In the genomic region with DNA sequence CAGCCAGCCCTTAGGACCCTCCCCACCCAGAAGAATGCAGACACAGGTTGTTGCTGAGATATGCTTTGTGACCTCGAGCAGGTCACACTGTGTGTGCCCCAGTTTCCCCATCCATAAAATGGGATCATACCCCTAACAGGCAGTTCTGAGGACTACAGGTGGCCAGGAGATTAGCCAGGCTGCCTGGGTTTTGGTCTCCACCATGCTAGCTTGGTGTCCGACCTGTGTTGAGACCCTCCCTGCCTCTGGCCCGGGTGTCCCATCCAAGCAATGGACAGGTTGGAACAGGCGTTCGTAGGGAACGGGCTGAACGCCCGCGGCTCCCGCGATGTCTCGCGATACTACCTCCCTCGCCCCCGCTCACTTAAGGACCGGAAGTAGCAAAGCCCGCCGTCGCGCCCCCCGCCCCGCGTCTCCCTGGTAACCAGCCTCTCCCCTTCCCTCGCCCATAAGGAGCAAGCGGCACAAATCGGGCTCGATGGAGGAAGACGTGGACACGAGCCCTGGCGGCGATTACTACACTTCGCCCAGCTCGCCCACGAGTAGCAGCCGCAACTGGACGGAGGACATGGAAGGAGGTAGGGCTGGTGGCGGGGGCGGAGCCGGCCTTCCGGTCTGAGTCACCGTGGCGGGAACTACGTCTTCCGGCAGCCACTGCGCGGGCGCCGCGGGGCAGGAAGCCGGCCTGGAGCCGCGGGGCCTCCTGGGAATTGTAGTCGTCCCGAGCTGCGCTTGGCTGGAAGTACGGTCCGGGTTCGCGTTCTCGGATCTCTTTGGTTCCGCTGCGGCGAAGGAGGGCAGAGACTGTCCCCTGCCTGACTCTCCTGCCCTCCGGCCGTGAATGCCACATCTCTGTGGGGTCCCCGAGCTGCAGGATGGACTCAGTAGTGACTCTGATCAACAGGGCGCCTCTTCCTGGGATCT, we compare ENCODE assay signal across 1 cellular context.
TF ChIP-seq lines count a peak whose summit lies in the region.

No MANE protein-coding gene starts in this region.

TF ChIP-seq in HepG2, 621 proteins besides CTCF, POLR2A, EP300 and RAD21 (continued from another document and continues in another):
- no peak; the same call in 1 of the 2 replicates for TF ChIP-seq ZBTB26 (CRISPR knock-in tag; IDR thresholded peaks at IDR 0.05; ENCODE audit: borderline replicate concordance)
- no peak for TF ChIP-seq ZSCAN20 (CRISPR knock-in tag; IDR thresholded peaks at IDR 0.05; ENCODE audit: borderline replicate concordance)
- TF ChIP-seq ZBTB7B (CRISPR knock-in tag; IDR thresholded peaks at IDR 0.05): no peak
- no peak for TF ChIP-seq ZNF580 (CRISPR knock-in tag; IDR thresholded peaks at IDR 0.05; ENCODE audit: borderline replicate concordance, low read depth)
- no peak for TF ChIP-seq IKZF4 (CRISPR knock-in tag; IDR thresholded peaks at IDR 0.05; ENCODE audit: borderline replicate concordance, low read depth, not compliant biosample characterization)
- no peak for TF ChIP-seq ZNF136 (CRISPR knock-in tag; IDR thresholded peaks at IDR 0.05; ENCODE audit: low read depth)
- no peak for TF ChIP-seq ZNF367 (CRISPR knock-in tag; IDR thresholded peaks at IDR 0.05; ENCODE audit: borderline replicate concordance)
- peak; percentile 100 for TF ChIP-seq THAP11 (CRISPR knock-in tag; IDR thresholded peaks at IDR 0.05)
- TF ChIP-seq BCL6 (CRISPR knock-in tag; IDR thresholded peaks at IDR 0.05): no peak
- no peak; the same call in 1 of the 2 replicates for TF ChIP-seq ZSCAN9 (CRISPR knock-in tag; IDR thresholded peaks at IDR 0.05; ENCODE audit: borderline replicate concordance)
- peak; percentile 79 for TF ChIP-seq GABPA (IDR thresholded peaks at IDR 0.05; ENCODE audit: low read depth, low read length)
- peak; percentile 91 for TF ChIP-seq GABPA (CRISPR knock-in tag; IDR thresholded peaks at IDR 0.05; ENCODE audit: low read depth)
- TF ChIP-seq GPBP1L1 (CRISPR knock-in tag; IDR thresholded peaks at IDR 0.05): no peak
- peak; percentile 66 for TF ChIP-seq JUNB (CRISPR knock-in tag; IDR thresholded peaks at IDR 0.05; ENCODE audit: borderline replicate concordance)
- TF ChIP-seq ELF4 (CRISPR knock-in tag; IDR thresholded peaks at IDR 0.05; ENCODE audit: borderline replicate concordance): no peak; the same call in 1 of the 2 replicates
- TF ChIP-seq, protein P1, sequence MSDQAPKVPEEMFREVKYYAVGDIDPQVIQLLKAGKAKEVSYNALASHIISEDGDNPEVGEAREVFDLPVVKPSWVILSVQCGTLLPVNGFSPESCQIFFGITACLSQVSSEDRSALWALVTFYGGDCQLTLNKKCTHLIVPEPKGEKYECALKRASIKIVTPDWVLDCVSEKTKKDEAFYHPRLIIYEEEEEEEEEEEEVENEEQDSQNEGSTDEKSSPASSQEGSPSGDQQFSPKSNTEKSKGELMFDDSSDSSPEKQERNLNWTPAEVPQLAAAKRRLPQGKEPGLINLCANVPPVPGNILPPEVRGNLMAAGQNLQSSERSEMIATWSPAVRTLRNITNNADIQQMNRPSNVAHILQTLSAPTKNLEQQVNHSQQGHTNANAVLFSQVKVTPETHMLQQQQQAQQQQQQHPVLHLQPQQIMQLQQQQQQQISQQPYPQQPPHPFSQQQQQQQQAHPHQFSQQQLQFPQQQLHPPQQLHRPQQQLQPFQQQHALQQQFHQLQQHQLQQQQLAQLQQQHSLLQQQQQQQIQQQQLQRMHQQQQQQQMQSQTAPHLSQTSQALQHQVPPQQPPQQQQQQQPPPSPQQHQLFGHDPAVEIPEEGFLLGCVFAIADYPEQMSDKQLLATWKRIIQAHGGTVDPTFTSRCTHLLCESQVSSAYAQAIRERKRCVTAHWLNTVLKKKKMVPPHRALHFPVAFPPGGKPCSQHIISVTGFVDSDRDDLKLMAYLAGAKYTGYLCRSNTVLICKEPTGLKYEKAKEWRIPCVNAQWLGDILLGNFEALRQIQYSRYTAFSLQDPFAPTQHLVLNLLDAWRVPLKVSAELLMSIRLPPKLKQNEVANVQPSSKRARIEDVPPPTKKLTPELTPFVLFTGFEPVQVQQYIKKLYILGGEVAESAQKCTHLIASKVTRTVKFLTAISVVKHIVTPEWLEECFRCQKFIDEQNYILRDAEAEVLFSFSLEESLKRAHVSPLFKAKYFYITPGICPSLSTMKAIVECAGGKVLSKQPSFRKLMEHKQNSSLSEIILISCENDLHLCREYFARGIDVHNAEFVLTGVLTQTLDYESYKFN (CRISPR knock-in tag; conservative IDR thresholded peaks at IDR 0.05): no peak
- TF ChIP-seq, protein P2, sequence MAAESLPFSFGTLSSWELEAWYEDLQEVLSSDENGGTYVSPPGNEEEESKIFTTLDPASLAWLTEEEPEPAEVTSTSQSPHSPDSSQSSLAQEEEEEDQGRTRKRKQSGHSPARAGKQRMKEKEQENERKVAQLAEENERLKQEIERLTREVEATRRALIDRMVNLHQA (CRISPR knock-in tag; IDR thresholded peaks at IDR 0.05): no peak
- no peak; the same call in 1 of the 2 replicates for TF ChIP-seq ZNF784 (CRISPR knock-in tag; IDR thresholded peaks at IDR 0.05; ENCODE audit: borderline replicate concordance)
- TF ChIP-seq CEBPZ (IDR thresholded peaks at IDR 0.05; ENCODE audit: low read length): no peak
- TF ChIP-seq, protein P3, sequence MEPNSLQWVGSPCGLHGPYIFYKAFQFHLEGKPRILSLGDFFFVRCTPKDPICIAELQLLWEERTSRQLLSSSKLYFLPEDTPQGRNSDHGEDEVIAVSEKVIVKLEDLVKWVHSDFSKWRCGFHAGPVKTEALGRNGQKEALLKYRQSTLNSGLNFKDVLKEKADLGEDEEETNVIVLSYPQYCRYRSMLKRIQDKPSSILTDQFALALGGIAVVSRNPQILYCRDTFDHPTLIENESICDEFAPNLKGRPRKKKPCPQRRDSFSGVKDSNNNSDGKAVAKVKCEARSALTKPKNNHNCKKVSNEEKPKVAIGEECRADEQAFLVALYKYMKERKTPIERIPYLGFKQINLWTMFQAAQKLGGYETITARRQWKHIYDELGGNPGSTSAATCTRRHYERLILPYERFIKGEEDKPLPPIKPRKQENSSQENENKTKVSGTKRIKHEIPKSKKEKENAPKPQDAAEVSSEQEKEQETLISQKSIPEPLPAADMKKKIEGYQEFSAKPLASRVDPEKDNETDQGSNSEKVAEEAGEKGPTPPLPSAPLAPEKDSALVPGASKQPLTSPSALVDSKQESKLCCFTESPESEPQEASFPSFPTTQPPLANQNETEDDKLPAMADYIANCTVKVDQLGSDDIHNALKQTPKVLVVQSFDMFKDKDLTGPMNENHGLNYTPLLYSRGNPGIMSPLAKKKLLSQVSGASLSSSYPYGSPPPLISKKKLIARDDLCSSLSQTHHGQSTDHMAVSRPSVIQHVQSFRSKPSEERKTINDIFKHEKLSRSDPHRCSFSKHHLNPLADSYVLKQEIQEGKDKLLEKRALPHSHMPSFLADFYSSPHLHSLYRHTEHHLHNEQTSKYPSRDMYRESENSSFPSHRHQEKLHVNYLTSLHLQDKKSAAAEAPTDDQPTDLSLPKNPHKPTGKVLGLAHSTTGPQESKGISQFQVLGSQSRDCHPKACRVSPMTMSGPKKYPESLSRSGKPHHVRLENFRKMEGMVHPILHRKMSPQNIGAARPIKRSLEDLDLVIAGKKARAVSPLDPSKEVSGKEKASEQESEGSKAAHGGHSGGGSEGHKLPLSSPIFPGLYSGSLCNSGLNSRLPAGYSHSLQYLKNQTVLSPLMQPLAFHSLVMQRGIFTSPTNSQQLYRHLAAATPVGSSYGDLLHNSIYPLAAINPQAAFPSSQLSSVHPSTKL (CRISPR knock-in tag; IDR thresholded peaks at IDR 0.05): no peak
- TF ChIP-seq ZBTB37 (CRISPR knock-in tag; IDR thresholded peaks at IDR 0.05): no peak
- no peak for TF ChIP-seq ZNF564 (CRISPR knock-in tag; IDR thresholded peaks at IDR 0.05)
- peak; percentile 46; the same call in 1 of the 2 replicates for TF ChIP-seq HBP1 (CRISPR knock-in tag; IDR thresholded peaks at IDR 0.05; ENCODE audit: low read depth)
- no peak for TF ChIP-seq GZF1 (CRISPR knock-in tag; IDR thresholded peaks at IDR 0.05)
- no peak for TF ChIP-seq GLMP (CRISPR knock-in tag; IDR thresholded peaks at IDR 0.05; ENCODE audit: borderline replicate concordance)
- 0 out of 2 replicates have a peak, but pooled peaks have one; percentile 3 for TF ChIP-seq SOX5 (CRISPR knock-in tag; IDR thresholded peaks at IDR 0.05; ENCODE audit: borderline replicate concordance)
- TF ChIP-seq ZBTB21 (CRISPR knock-in tag; IDR thresholded peaks at IDR 0.05): no peak
- no peak for TF ChIP-seq ZSCAN25 (CRISPR knock-in tag; IDR thresholded peaks at IDR 0.05)
- TF ChIP-seq ZNF629 (CRISPR knock-in tag; conservative IDR thresholded peaks at IDR 0.05): peak; percentile 98
- no peak for TF ChIP-seq ZBTB42 (CRISPR knock-in tag; IDR thresholded peaks at IDR 0.05)
